ENCODE assay signal across 1 cellular context in the genomic region with DNA sequence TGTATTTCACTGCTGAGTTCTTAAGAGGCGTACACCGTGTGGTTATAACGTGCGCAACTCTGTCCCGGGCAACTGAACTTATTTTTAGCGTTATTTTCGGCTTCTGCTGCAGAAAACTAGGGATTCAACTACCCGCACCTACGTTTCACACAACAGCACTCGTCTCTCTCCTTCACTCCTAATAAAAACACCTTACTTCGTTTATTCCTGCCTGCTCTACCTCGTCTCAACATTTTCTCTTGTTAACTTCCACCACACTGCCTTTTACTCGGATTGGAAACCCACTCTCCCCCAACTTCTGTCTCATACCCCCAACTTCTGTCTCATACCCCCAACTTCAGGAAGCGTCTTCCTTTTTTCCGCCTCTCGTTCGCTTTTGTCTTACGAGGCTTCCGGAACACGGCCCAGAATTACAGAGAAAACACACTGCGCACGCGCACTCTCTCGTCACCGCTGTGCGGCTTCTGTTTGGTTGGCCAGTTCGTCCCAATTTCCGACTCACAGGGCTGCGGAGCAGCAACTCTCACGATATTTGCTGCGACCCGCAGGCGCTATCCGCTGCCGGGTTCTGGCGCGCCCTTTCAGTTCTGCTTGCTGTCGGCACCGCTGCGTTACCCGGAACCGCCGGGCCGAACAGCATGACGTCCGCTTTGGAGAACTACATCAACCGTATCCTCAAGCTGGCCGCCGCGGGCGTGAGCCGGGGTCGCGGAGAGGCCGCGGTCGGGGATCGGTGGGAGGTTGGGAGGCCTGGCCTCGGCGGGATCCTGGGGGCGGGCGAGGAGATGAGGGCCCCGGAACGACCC.
TF ChIP-seq lines count a peak whose summit lies in the region.

A gene (plus strand): TSS at position 579 of the 806 bp plus-strand sequence. CDS start 60 bp downstream, at position 639.

TF ChIP-seq in GM12878, 131 proteins besides CTCF, POLR2A, EP300 and RAD21 (continued from another document and continues in another):
- TF ChIP-seq STAT3 (IDR thresholded peaks at IDR 0.05; ENCODE audit: low read depth, low read length) (no peak), MXI1 (IDR thresholded peaks at IDR 0.05; ENCODE audit: low read depth, low read length) (peak; percentile 87), YY1 (IDR thresholded peaks at IDR 0.05; ENCODE audit: low read depth, low read length) (0 out of 2 replicates have a peak, but pooled peaks have one; percentile 57), ETV6 (conservative IDR thresholded peaks at IDR 0.05 in 1 of 2, IDR thresholded peaks at IDR 0.05 in 1 of 2; ENCODE audit: borderline replicate concordance in 1 of 2, low read depth in 1 of 2) (no peak; a peak in 1 of 4 replicates), SMAD1 (IDR thresholded peaks at IDR 0.05; ENCODE audit: low read depth, partially characterized antibody) (peak; percentile 91), ZNF217 (IDR thresholded peaks at IDR 0.05) (no peak), TBL1XR1 (IDR thresholded peaks at IDR 0.05; ENCODE audit: low read depth, low read length) (0 out of 2 replicates have a peak, but pooled peaks have one; percentile 58), ASH2L (IDR thresholded peaks at IDR 0.05; ENCODE audit: borderline replicate concordance, low read depth) (peak; percentile 80; the same call in 1 of the 2 replicates), ZNF384 (IDR thresholded peaks at IDR 0.05; ENCODE audit: borderline replicate concordance, low read depth, low read length) (no peak), RB1 (IDR thresholded peaks at IDR 0.05; ENCODE audit: borderline replicate concordance) (peak; percentile 84; the same call in 1 of the 2 replicates), NR2C2 (IDR thresholded peaks at IDR 0.05; ENCODE audit: borderline replicate concordance, control insufficient read depth, insufficient read length, low read depth) (no peak), SUZ12 (IDR thresholded peaks at IDR 0.05; ENCODE audit: unreplicated experiment) (no peak), NRF1 (conservative IDR thresholded peaks at IDR 0.05; ENCODE audit: low read depth, low read length) (peak; percentile 66), CHD2 (IDR thresholded peaks at IDR 0.05; ENCODE audit: borderline replicate concordance, low read depth, low read length) (peak; percentile 98), POU2F2 (IDR thresholded peaks at IDR 0.05; ENCODE audit: borderline replicate concordance, low read depth, low read length) (peak; percentile 41; the same call in 1 of the 3 replicates), RELA (IDR thresholded peaks at IDR 0.05; ENCODE audit: borderline replicate concordance, partially characterized antibody) (peak; percentile 18), ZBED1 (IDR thresholded peaks at IDR 0.05; ENCODE audit: borderline replicate concordance) (peak; percentile 51; the same call in 1 of the 2 replicates), STAT1 (conservative IDR thresholded peaks at IDR 0.05) (no peak), FOXK2 (IDR thresholded peaks at IDR 0.05) (no peak), HDGF (IDR thresholded peaks at IDR 0.05) (peak; percentile 89), FOS (IDR thresholded peaks at IDR 0.05; ENCODE audit: borderline replicate concordance, extremely low read depth, insufficient read length) (no peak), HDAC2 (IDR thresholded peaks at IDR 0.05) (0 out of 2 replicates have a peak, but pooled peaks have one; percentile 90), NR2C1 (IDR thresholded peaks at IDR 0.05) (peak; percentile 61), KDM1A (IDR thresholded peaks at IDR 0.05; ENCODE audit: borderline replicate concordance) (no peak), SIX5 (IDR thresholded peaks at IDR 0.05; ENCODE audit: low read depth, low read length, severe bottlenecking) (peak; percentile 18), MTA2 (IDR thresholded peaks at IDR 0.05; ENCODE audit: low read depth) (0 out of 2 replicates have a peak, but pooled peaks have one; percentile 12), MTA3 (IDR thresholded peaks at IDR 0.05; ENCODE audit: borderline replicate concordance, low read length) (no peak), SRF (IDR thresholded peaks at IDR 0.05; ENCODE audit: low read depth in 2 of 2, low read length in 2 of 2) (0 out of 4 replicates have a peak, but pooled peaks of 1 of the 2 experiments have one; percentile 36), RAD51 (IDR thresholded peaks at IDR 0.05) (no peak)
- TF ChIP-seq, protein P1, sequence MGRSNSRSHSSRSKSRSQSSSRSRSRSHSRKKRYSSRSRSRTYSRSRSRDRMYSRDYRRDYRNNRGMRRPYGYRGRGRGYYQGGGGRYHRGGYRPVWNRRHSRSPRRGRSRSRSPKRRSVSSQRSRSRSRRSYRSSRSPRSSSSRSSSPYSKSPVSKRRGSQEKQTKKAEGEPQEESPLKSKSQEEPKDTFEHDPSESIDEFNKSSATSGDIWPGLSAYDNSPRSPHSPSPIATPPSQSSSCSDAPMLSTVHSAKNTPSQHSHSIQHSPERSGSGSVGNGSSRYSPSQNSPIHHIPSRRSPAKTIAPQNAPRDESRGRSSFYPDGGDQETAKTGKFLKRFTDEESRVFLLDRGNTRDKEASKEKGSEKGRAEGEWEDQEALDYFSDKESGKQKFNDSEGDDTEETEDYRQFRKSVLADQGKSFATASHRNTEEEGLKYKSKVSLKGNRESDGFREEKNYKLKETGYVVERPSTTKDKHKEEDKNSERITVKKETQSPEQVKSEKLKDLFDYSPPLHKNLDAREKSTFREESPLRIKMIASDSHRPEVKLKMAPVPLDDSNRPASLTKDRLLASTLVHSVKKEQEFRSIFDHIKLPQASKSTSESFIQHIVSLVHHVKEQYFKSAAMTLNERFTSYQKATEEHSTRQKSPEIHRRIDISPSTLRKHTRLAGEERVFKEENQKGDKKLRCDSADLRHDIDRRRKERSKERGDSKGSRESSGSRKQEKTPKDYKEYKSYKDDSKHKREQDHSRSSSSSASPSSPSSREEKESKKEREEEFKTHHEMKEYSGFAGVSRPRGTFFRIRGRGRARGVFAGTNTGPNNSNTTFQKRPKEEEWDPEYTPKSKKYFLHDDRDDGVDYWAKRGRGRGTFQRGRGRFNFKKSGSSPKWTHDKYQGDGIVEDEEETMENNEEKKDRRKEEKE (IDR thresholded peaks at IDR 0.05): no peak
- TF ChIP-seq, protein P2, sequence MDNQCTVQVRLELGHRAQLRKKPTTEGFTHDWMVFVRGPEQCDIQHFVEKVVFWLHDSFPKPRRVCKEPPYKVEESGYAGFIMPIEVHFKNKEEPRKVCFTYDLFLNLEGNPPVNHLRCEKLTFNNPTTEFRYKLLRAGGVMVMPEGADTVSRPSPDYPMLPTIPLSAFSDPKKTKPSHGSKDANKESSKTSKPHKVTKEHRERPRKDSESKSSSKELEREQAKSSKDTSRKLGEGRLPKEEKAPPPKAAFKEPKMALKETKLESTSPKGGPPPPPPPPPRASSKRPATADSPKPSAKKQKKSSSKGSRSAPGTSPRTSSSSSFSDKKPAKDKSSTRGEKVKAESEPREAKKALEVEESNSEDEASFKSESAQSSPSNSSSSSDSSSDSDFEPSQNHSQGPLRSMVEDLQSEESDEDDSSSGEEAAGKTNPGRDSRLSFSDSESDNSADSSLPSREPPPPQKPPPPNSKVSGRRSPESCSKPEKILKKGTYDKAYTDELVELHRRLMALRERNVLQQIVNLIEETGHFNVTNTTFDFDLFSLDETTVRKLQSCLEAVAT (IDR thresholded peaks at IDR 0.05): peak; percentile 94
- TF ChIP-seq, protein P3, sequence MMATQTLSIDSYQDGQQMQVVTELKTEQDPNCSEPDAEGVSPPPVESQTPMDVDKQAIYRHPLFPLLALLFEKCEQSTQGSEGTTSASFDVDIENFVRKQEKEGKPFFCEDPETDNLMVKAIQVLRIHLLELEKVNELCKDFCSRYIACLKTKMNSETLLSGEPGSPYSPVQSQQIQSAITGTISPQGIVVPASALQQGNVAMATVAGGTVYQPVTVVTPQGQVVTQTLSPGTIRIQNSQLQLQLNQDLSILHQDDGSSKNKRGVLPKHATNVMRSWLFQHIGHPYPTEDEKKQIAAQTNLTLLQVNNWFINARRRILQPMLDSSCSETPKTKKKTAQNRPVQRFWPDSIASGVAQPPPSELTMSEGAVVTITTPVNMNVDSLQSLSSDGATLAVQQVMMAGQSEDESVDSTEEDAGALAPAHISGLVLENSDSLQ (IDR thresholded peaks at IDR 0.05): no peak
- TF ChIP-seq, protein P4, sequence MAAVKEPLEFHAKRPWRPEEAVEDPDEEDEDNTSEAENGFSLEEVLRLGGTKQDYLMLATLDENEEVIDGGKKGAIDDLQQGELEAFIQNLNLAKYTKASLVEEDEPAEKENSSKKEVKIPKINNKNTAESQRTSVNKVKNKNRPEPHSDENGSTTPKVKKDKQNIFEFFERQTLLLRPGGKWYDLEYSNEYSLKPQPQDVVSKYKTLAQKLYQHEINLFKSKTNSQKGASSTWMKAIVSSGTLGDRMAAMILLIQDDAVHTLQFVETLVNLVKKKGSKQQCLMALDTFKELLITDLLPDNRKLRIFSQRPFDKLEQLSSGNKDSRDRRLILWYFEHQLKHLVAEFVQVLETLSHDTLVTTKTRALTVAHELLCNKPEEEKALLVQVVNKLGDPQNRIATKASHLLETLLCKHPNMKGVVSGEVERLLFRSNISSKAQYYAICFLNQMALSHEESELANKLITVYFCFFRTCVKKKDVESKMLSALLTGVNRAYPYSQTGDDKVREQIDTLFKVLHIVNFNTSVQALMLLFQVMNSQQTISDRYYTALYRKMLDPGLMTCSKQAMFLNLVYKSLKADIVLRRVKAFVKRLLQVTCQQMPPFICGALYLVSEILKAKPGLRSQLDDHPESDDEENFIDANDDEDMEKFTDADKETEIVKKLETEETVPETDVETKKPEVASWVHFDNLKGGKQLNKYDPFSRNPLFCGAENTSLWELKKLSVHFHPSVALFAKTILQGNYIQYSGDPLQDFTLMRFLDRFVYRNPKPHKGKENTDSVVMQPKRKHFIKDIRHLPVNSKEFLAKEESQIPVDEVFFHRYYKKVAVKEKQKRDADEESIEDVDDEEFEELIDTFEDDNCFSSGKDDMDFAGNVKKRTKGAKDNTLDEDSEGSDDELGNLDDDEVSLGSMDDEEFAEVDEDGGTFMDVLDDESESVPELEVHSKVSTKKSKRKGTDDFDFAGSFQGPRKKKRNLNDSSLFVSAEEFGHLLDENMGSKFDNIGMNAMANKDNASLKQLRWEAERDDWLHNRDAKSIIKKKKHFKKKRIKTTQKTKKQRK (IDR thresholded peaks at IDR 0.05; ENCODE audit: low read depth, low read length): no peak
- TF ChIP-seq, protein P5, sequence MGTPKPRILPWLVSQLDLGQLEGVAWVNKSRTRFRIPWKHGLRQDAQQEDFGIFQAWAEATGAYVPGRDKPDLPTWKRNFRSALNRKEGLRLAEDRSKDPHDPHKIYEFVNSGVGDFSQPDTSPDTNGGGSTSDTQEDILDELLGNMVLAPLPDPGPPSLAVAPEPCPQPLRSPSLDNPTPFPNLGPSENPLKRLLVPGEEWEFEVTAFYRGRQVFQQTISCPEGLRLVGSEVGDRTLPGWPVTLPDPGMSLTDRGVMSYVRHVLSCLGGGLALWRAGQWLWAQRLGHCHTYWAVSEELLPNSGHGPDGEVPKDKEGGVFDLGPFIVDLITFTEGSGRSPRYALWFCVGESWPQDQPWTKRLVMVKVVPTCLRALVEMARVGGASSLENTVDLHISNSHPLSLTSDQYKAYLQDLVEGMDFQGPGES (IDR thresholded peaks at IDR 0.05): 0 out of 2 replicates have a peak, but pooled peaks have one; percentile 5
- TF ChIP-seq, protein P6, sequence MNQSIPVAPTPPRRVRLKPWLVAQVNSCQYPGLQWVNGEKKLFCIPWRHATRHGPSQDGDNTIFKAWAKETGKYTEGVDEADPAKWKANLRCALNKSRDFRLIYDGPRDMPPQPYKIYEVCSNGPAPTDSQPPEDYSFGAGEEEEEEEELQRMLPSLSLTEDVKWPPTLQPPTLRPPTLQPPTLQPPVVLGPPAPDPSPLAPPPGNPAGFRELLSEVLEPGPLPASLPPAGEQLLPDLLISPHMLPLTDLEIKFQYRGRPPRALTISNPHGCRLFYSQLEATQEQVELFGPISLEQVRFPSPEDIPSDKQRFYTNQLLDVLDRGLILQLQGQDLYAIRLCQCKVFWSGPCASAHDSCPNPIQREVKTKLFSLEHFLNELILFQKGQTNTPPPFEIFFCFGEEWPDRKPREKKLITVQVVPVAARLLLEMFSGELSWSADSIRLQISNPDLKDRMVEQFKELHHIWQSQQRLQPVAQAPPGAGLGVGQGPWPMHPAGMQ (IDR thresholded peaks at IDR 0.05; ENCODE audit: borderline replicate concordance): peak; percentile 65
- TF ChIP-seq, protein P7, sequence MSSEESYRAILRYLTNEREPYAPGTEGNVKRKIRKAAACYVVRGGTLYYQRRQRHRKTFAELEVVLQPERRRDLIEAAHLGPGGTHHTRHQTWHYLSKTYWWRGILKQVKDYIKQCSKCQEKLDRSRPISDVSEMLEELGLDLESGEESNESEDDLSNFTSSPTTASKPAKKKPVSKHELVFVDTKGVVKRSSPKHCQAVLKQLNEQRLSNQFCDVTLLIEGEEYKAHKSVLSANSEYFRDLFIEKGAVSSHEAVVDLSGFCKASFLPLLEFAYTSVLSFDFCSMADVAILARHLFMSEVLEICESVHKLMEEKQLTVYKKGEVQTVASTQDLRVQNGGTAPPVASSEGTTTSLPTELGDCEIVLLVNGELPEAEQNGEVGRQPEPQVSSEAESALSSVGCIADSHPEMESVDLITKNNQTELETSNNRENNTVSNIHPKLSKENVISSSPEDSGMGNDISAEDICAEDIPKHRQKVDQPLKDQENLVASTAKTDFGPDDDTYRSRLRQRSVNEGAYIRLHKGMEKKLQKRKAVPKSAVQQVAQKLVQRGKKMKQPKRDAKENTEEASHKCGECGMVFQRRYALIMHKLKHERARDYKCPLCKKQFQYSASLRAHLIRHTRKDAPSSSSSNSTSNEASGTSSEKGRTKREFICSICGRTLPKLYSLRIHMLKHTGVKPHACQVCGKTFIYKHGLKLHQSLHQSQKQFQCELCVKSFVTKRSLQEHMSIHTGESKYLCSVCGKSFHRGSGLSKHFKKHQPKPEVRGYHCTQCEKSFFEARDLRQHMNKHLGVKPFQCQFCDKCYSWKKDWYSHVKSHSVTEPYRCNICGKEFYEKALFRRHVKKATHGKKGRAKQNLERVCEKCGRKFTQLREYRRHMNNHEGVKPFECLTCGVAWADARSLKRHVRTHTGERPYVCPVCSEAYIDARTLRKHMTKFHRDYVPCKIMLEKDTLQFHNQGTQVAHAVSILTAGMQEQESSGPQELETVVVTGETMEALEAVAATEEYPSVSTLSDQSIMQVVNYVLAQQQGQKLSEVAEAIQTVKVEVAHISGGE (CRISPR knock-in tag; IDR thresholded peaks at IDR 0.05): no peak
- TF ChIP-seq, protein P8, sequence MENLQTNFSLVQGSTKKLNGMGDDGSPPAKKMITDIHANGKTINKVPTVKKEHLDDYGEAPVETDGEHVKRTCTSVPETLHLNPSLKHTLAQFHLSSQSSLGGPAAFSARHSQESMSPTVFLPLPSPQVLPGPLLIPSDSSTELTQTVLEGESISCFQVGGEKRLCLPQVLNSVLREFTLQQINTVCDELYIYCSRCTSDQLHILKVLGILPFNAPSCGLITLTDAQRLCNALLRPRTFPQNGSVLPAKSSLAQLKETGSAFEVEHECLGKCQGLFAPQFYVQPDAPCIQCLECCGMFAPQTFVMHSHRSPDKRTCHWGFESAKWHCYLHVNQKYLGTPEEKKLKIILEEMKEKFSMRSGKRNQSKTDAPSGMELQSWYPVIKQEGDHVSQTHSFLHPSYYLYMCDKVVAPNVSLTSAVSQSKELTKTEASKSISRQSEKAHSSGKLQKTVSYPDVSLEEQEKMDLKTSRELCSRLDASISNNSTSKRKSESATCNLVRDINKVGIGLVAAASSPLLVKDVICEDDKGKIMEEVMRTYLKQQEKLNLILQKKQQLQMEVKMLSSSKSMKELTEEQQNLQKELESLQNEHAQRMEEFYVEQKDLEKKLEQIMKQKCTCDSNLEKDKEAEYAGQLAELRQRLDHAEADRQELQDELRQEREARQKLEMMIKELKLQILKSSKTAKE (IDR thresholded peaks at IDR 0.05; ENCODE audit: low read depth, poor library complexity, severe bottlenecking): peak; percentile 41
